8 cellular contexts compared by ENCODE assay signal in genomic region chr16:2428787-2429036, GRCh38. TPM values are rescaled to one million over a fixed set of nuclear protein-coding genes. Genes with fewer than 3 reads are reported as not detected.
DNase-seq lines count a peak whose midpoint lies in the region; ATAC-seq and TF ChIP-seq lines count a peak whose summit lies in the region.

No MANE protein-coding gene starts in this region.

- H3K9me3 ChIP-seq in WERI-Rb-1 (ENCODE audit: severe bottlenecking) (no peaks in the 10 kb centered on the region), spleen (no peaks in the 10 kb centered on the region)

- ATAC-seq in GM21737 (IDR thresholded peaks at IDR 0.05; ENCODE audit: unreplicated experiment) (peak; percentile 18), left ventricle myocardium superior (peak; percentile 53), HG02852 (IDR thresholded peaks at IDR 0.05; ENCODE audit: unreplicated experiment) (no peak)

- TF ChIP-seq CTCF in WERI-Rb-1 (IDR thresholded peaks at IDR 0.05; ENCODE audit: low read depth, low read length) (no peak), spleen (IDR thresholded peaks at IDR 0.05 in 8 of 11, conservative IDR thresholded peaks at IDR 0.05 in 3 of 11) (peak in 3 of 11 experiments; percentile 1 to 9 (median 6))

- intact Hi-C loops in left ventricle myocardium superior (cut with micrococcal nuclease), result no loop called here
- intact Hi-C loops in spleen (cut with DNase I; ENCODE audit: low total_unique reads), result no loop called here

- H3K36me3 ChIP-seq in WERI-Rb-1, result peaks cover 32% of the 10 kb centered on the region
- H3K36me3 ChIP-seq in spleen, result peaks cover 0 to 26% (median 12%) of the 10 kb centered on the region in 6 donors

- TF ChIP-seq POLR2A in spleen (IDR thresholded peaks at IDR 0.05), result no peak

- H3K27ac ChIP-seq in WERI-Rb-1, result peak overlapping the region; percentile 99
- H3K27ac ChIP-seq in spleen, result peak overlapping the region; percentile 51 to 89 (median 78)

- H3K27me3 ChIP-seq in WERI-Rb-1 (ENCODE audit: insufficient read depth, low read depth, severe bottlenecking), result no peaks in the 10 kb centered on the region
- H3K27me3 ChIP-seq in spleen (replicated peaks in 1 of 7), result no peaks in the 10 kb centered on the region

- peaks cover 7 to 33% (median 21%) of the 10 kb centered on the region in 6 donors for H3K4me1 ChIP-seq in spleen

- H3K4me3 ChIP-seq in WERI-Rb-1 (ENCODE audit: low read depth, low read length) (peak overlapping the region; percentile 62), spleen (peak overlapping the region; percentile 64 to 92 (median 88))

- 0 to 1% (median 1%) methylated on average over 14 to 24 of the region's 24 CpGs for WGBS in spleen, 5 donors

- no peak for DNase-seq in WERI-Rb-1
- DNase-seq in left ventricle myocardium superior, result no peak
- no peak for DNase-seq in spleen
- no peak for DNase-seq in DMS 273 (lab: John Stamatoyannopoulos, UW; ENCODE audit: unreplicated experiment)
- DNase-seq in HPDE6-E6E7 (ENCODE audit: extremely low spot score), result no peak
- no peak for DNase-seq in amniotic stem cell (lab: John Stamatoyannopoulos, UW)

RNA-seq across cellular contexts. Expression of gene CCNF, which starts 0.5 kb away (rescaled TPM):
- 1.1 TPM for total RNA-seq in left ventricle myocardium superior
- 10 to 100 TPM in 1 of 7 donors, 1 to 10 TPM in 6; 4.2 to 11.1 (median 7.3) TPM for total RNA-seq in spleen
- polyA plus RNA-seq in spleen, result 1 to 10 TPM; 1.5 to 2.7 (median 2.6) TPM

RNA-seq across cellular contexts. Expression of gene TEDC2, which starts 31.2 kb away (rescaled TPM):
- total RNA-seq in left ventricle myocardium superior (0.67 TPM), spleen (1 to 10 TPM in 5 of 7 donors, under 1 TPM in 2; 0.73 to 2.7 (median 1.4) TPM)
- polyA plus RNA-seq in spleen, result 1 to 10 TPM; 1.8 to 2.7 (median 2.5) TPM

RNA-seq across cellular contexts. Expression of gene NTN3, which starts 42.4 kb away (rescaled TPM):
- total RNA-seq in left ventricle myocardium superior (0.52 TPM), spleen (under 1 TPM in 3 of 7 donors, not detected in 4; 0.13 to 0.28 (median 0.23) TPM)
- polyA plus RNA-seq in spleen, result under 1 TPM in 2 of 3 donors, not detected in 1; 0.03 to 0.06 TPM

RNA-seq across cellular contexts. Expression of gene TBC1D24, which starts 46.2 kb away (rescaled TPM):
- total RNA-seq in left ventricle myocardium superior (15.4 TPM), spleen (10 to 100 TPM in 6 of 7 donors, 1 to 10 TPM in 1; 9.7 to 15.3 (median 12.8) TPM)
- polyA plus RNA-seq in spleen, result 1 to 10 TPM; 2.2 to 5.1 (median 2.2) TPM
